ENCODE assay signal across 1 cellular context in the genomic region with DNA sequence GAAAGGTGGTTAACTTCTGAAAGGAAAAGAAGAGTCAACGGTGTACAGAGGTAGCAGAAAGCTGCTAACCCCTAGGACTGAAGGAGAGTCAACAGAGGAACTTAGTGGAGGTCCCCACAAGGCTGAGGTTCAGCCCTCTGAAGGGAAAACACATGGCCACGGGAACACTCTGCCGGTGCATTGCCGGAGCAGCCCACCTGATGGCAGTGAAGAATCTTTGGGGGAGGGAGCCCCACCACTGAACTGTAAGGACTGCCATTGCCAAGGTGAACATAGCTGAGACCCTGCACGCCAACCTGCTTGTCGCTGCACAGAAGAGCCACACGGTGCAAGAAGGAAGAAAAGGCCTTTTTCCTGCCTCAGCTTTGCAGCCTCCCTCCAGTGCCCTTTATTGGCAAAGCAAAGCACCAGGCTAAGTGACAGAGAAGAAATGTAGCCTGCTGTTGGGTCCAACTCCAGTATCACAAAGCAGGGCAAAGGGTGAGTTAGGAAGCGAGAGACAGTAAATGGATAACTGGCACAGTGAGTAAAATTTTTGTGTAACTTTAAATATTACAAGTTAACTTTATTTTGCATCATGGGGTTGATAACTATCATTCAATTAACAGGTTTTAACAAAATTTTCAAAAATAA.
TF ChIP-seq lines count a peak whose summit lies in the region.

No MANE protein-coding gene starts in this region.

TF ChIP-seq in GM23338, 12 proteins besides CTCF, POLR2A, EP300 and RAD21 (continued from another document):
- TF ChIP-seq, protein P1, sequence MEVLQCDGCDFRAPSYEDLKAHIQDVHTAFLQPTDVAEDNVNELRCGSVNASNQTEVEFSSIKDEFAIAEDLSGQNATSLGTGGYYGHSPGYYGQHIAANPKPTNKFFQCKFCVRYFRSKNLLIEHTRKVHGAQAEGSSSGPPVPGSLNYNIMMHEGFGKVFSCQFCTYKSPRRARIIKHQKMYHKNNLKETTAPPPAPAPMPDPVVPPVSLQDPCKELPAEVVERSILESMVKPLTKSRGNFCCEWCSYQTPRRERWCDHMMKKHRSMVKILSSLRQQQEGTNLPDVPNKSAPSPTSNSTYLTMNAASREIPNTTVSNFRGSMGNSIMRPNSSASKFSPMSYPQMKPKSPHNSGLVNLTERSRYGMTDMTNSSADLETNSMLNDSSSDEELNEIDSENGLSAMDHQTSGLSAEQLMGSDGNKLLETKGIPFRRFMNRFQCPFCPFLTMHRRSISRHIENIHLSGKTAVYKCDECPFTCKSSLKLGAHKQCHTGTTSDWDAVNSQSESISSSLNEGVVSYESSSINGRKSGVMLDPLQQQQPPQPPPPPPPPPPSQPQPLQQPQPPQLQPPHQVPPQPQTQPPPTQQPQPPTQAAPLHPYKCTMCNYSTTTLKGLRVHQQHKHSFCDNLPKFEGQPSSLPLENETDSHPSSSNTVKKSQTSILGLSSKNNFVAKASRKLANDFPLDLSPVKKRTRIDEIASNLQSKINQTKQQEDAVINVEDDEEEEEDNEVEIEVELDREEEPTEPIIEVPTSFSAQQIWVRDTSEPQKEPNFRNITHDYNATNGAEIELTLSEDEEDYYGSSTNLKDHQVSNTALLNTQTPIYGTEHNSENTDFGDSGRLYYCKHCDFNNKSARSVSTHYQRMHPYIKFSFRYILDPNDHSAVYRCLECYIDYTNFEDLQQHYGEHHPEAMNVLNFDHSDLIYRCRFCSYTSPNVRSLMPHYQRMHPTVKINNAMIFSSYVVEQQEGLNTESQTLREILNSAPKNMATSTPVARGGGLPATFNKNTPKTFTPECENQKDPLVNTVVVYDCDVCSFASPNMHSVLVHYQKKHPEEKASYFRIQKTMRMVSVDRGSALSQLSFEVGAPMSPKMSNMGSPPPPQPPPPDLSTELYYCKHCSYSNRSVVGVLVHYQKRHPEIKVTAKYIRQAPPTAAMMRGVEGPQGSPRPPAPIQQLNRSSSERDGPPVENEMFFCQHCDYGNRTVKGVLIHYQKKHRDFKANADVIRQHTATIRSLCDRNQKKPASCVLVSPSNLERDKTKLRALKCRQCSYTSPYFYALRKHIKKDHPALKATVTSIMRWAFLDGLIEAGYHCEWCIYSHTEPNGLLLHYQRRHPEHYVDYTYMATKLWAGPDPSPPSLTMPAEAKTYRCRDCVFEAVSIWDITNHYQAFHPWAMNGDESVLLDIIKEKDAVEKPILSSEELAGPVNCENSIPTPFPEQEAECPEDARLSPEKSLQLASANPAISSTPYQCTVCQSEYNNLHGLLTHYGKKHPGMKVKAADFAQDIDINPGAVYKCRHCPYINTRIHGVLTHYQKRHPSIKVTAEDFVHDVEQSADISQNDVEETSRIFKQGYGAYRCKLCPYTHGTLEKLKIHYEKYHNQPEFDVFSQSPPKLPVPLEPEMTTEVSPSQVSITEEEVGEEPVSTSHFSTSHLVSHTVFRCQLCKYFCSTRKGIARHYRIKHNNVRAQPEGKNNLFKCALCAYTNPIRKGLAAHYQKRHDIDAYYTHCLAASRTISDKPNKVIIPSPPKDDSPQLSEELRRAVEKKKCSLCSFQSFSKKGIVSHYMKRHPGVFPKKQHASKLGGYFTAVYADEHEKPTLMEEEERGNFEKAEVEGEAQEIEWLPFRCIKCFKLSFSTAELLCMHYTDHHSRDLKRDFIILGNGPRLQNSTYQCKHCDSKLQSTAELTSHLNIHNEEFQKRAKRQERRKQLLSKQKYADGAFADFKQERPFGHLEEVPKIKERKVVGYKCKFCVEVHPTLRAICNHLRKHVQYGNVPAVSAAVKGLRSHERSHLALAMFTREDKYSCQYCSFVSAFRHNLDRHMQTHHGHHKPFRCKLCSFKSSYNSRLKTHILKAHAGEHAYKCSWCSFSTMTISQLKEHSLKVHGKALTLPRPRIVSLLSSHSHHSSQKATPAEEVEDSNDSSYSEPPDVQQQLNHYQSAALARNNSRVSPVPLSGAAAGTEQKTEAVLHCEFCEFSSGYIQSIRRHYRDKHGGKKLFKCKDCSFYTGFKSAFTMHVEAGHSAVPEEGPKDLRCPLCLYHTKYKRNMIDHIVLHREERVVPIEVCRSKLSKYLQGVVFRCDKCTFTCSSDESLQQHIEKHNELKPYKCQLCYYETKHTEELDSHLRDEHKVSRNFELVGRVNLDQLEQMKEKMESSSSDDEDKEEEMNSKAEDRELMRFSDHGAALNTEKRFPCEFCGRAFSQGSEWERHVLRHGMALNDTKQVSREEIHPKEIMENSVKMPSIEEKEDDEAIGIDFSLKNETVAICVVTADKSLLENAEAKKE (CRISPR knock-in tag; IDR thresholded peaks at IDR 0.05) = no peak
- TF ChIP-seq ZNF114 (CRISPR knock-in tag; IDR thresholded peaks at IDR 0.05) = no peak
TF ChIP-seq in GM23338: peak in this region for 0.
